1 cellular context compared by ENCODE assay signal in the genomic region with DNA sequence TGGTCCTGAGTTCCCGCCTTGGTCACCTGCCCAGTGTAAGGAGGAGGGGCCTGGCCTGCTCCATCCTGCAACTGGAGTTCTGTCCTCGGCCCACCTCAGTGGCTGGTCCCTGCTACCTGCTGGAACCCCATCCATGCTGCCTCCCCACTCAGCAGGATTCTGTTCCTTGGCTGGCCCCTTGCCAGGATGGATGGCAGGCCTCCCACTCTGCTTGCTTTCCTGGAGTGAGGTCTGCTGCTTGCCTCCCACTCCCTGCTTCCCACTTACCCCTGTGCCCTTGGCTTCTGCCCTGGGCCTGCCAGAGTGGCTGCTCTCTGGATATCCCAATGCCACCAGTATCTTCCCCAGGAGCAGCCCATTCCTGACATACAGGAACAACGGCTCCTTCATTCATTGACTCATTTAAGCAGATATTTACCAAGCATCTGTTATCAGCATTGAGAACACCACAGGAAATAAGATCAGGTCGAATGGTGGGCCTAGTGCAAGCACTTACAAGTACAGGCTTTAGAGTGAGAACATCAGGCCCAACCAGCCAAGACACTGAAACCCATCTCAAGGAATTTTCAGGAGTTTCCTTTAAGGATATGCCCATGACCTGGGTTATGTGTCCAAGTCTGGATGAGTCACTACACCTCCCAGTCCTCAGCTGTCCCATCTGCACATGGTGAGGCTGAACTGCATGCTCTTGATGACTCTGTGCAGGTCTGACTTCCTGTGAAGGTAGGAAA.
TF ChIP-seq lines count a peak whose summit lies in the region.

No MANE protein-coding gene starts in this region.

TF ChIP-seq in endothelial cell of umbilical vein, 7 proteins besides CTCF, POLR2A, EP300 and RAD21:
- peak; percentile 31 for TF ChIP-seq GATA2 (IDR thresholded peaks at IDR 0.05; ENCODE audit: insufficient read depth, insufficient read length, low read depth, low read length)
- TF ChIP-seq, protein P1, sequence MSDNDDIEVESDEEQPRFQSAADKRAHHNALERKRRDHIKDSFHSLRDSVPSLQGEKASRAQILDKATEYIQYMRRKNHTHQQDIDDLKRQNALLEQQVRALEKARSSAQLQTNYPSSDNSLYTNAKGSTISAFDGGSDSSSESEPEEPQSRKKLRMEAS (IDR thresholded peaks at IDR 0.05; ENCODE audit: insufficient read depth, insufficient read length) = no peak
- TF ChIP-seq MYC (IDR thresholded peaks at IDR 0.05; ENCODE audit: low read depth, low read length) = no peak
- peak; percentile 30 for TF ChIP-seq JUN (IDR thresholded peaks at IDR 0.05; ENCODE audit: borderline replicate concordance, insufficient read depth, insufficient read length, low read depth)
- peak; percentile 65 for TF ChIP-seq FOS (IDR thresholded peaks at IDR 0.05; ENCODE audit: borderline replicate concordance, insufficient read depth, low read length)
- no peak for TF ChIP-seq POLR2AphosphoS5 (IDR thresholded peaks at IDR 0.05; ENCODE audit: insufficient read depth, low read depth, low read length)
